21 cellular contexts compared by ENCODE assay signal in genomic region chrX:139091086-139091485, GRCh38.
"Had no signal": no experiment of that assay in that cellular context is flagged by ENCODE, and none has a peak within 500 bp of the region (broad histone marks: within the 10 kb centered on the region; RNA-seq: fewer than 3 reads in every experiment).

No MANE protein-coding gene starts in this region.

- ATAC-seq: Panc1, PC-3 had no signal

- H3K27ac ChIP-seq: RWPE1 had no signal

- DNase-seq: KBM-7, MV-4-11, NCI-H1048, NCI-H1105, NCI-H1417, NCI-H1436 treated with DMSO at 0.1 percent for 48 hours, NCI-H1694, NCI-H187 treated with DMSO at 0.1 percent for 48 hours, NCI-H2081 treated with DMSO at 0.1 percent for 48 hours, NCI-H2171, NCI-H226, NCI-H446, NCI-H510A, NCI-H524 treated with DMSO at 0.1 percent for 48 hours, NCI-H69, NCI-H774, PC-3, SHP77, SK-N-SH had no signal

- H3K9me3 ChIP-seq: SK-N-SH had no signal
